In genomic region chr18:77223653-77224052, GRCh38 we compare ENCODE assay signal across 14 cellular contexts. TPM values are rescaled to one million over a fixed set of nuclear protein-coding genes. Genes with fewer than 3 reads are reported as not detected.
DNase-seq lines count a peak whose midpoint lies in the region; ATAC-seq and TF ChIP-seq lines count a peak whose summit lies in the region.
"Had no signal": no experiment of that assay in that cellular context is flagged by ENCODE, and none has a peak within 500 bp of the region (broad histone marks: within the 10 kb centered on the region; RNA-seq: fewer than 3 reads in every experiment).

No MANE protein-coding gene starts in this region.

- H3K4me1 ChIP-seq in Panc1 (ENCODE audit: control insufficient read depth, insufficient read depth, low read length): peaks cover 9% of the 10 kb centered on the region
- no peaks in the 10 kb centered on the region for H3K4me1 ChIP-seq in right lobe of liver
- H3K4me1 ChIP-seq in OCI-LY7 (ENCODE audit: insufficient read depth, low read length, poor library complexity, severe bottlenecking): no peaks in the 10 kb centered on the region
- no peaks in the 10 kb centered on the region for H3K4me1 ChIP-seq in aorta (ENCODE audit: control insufficient read depth in 1 of 2, insufficient read depth in 2 of 2, low read length in 2 of 2)
- H3K4me1 ChIP-seq: colonic mucosa, prostate gland had no signal

- no peaks in the 10 kb centered on the region for H3K79me2 ChIP-seq in OCI-LY7 (ENCODE audit: insufficient read depth, low read depth, low read length)

- no peak overlapping the region for H2AFZ ChIP-seq in OCI-LY7 (ENCODE audit: low read length)

- H3K4me2 ChIP-seq in OCI-LY7 (ENCODE audit: low read length): no peak overlapping the region

- H3K9me2 ChIP-seq in OCI-LY7 (ENCODE audit: insufficient read depth, low read length): no peaks in the 10 kb centered on the region

- ATAC-seq in Panc1 (peak; percentile 73; the same call in 1 of the 2 replicates), right lobe of liver (no peak), aorta (ENCODE audit: low FRiP score) (no peak)

- H3K27ac ChIP-seq in AG04450 (ENCODE audit: low read depth, low read length): no peak overlapping the region
- no peak overlapping the region for H3K27ac ChIP-seq in Panc1 (ENCODE audit: low read length)
- no peak overlapping the region for H3K27ac ChIP-seq in right lobe of liver
- no peak overlapping the region for H3K27ac ChIP-seq in OCI-LY7 (ENCODE audit: low read depth, low read length, poor library complexity, severe bottlenecking)
- H3K27ac ChIP-seq in aorta (ENCODE audit: low read depth in 1 of 2, low read length in 2 of 2): no peak overlapping the region
- H3K27ac ChIP-seq: colonic mucosa, prostate gland had no signal

- no peaks in the 10 kb centered on the region for H4K20me1 ChIP-seq in OCI-LY7 (ENCODE audit: insufficient read depth, low read length)

- whole genome bisulfite sequencing in right lobe of liver (ENCODE audit: insufficient coverage, low coverage, low lambda C conversion rate, missing lambda C conversion rate): 40% methylated on average over 1 of the region's 2 CpGs
- 77 to 86% methylated on average over 2 of the region's 2 CpGs for WGBS in aorta, 2 donors

- DNase-seq in AG04450 (ENCODE audit: low read depth, low spot score) (peak; percentile 8), ELR (ENCODE audit: low read depth) (peak; percentile 83), Panc1 (ENCODE audit: low read depth, low spot score) (no peak), fibroblast of gingiva (ENCODE audit: low read depth) (peak; percentile 45), NCI-H82 (lab: John Stamatoyannopoulos, UW) (no peak), right lobe of liver (no peak), OCI-LY7 (ENCODE audit: low spot score) (no peak), aorta (no peak)
- DNase-seq: activated CD4-positive, alpha-beta T cell treated with anti-CD3 and anti-CD28 coated beads, Interleukin-2, amount 10 ng/mL, durations not matched to agents 7 days and 5 days; CD4-positive, CD25-positive, alpha-beta regulatory T cell; colonic mucosa; foreskin melanocyte; islet precursor cell had no signal

- H3K36me3 ChIP-seq in Panc1 (ENCODE audit: control insufficient read depth, insufficient read depth, low read length) (no peaks in the 10 kb centered on the region), right lobe of liver (no peaks in the 10 kb centered on the region), OCI-LY7 (ENCODE audit: insufficient read depth, low read length) (no peaks in the 10 kb centered on the region), aorta (ENCODE audit: control insufficient read depth in 1 of 2, insufficient read depth in 2 of 2, low read length in 1 of 2) (no peaks in the 10 kb centered on the region)
- H3K36me3 ChIP-seq: colonic mucosa, prostate gland had no signal

- intact Hi-C loops in Panc1 (cut with micrococcal nuclease; ENCODE audit: unreplicated experiment): no loop called here
- intact Hi-C loops in right lobe of liver (cut with DNase I): no loop called here
- intact Hi-C loops in OCI-LY7 (cut with micrococcal nuclease; ENCODE audit: unreplicated experiment): no loop called here
- intact Hi-C loops in aorta (cut with DNase I): no loop called here

- POLR2A ChIA-PET in AG04450 (lab: Yijun Ruan, JAX): interaction anchor here (0.5 to 0.6 kb wide), 3 partner anchors 34 to 512 kb away, joined by 3 to 7 read pairs (median 3); no protein-coding TSS in a partner anchor
- POLR2A ChIA-PET in Panc1 (lab: Charles Lee): no interaction called here
- POLR2A ChIA-PET in OCI-LY7 (lab: Charles Lee): no interaction called here

- TF ChIP-seq CTCF in AG04450 (IDR thresholded peaks at IDR 0.05; ENCODE audit: low read depth, low read length) (no peak), Panc1 (IDR thresholded peaks at IDR 0.05) (no peak), right lobe of liver (IDR thresholded peaks at IDR 0.05) (no peak), OCI-LY7 (conservative IDR thresholded peaks at IDR 0.05; ENCODE audit: low read length) (no peak)

- H3K27me3 ChIP-seq in AG04450 (ENCODE audit: control insufficient read depth, insufficient read depth, low read length): no peaks in the 10 kb centered on the region
- H3K27me3 ChIP-seq in Panc1 (ENCODE audit: control insufficient read depth, insufficient read depth, low read length): peaks cover 8% of the 10 kb centered on the region; the same call in 1 of the 2 replicates
- H3K27me3 ChIP-seq in right lobe of liver: peaks cover 0 to 4% of the 10 kb centered on the region in 2 donors
- H3K27me3 ChIP-seq in aorta (ENCODE audit: control insufficient read depth in 1 of 2, insufficient read depth in 2 of 2, low read length in 1 of 2): peaks cover 0 to 2% of the 10 kb centered on the region in 2 donors
- H3K27me3 ChIP-seq: colonic mucosa had no signal

- BruUV-seq in Panc1 (replicated peaks; lab: Mats Ljungman, UMichigan): no TSS peak
- BruUV-seq in OCI-LY7 (replicated peaks; lab: Mats Ljungman, UMichigan): no TSS peak

- in situ Hi-C loops in Panc1 (cut with HindIII; ENCODE audit: low pct_unique_long_range_greater_than_20kb, low sequenced_read_pairs): no loop called here

- no peak overlapping the region for H3K4me3 ChIP-seq in AG04450 (ENCODE audit: low read depth, low read length)
- H3K4me3 ChIP-seq in Panc1 (ENCODE audit: low read depth in 2 of 2, low read length in 2 of 2): no peak overlapping the region
- no peak overlapping the region for H3K4me3 ChIP-seq in right lobe of liver
- no peak overlapping the region for H3K4me3 ChIP-seq in OCI-LY7 (ENCODE audit: low read depth, low read length, poor library complexity, severe bottlenecking)
- no peak overlapping the region for H3K4me3 ChIP-seq in aorta (ENCODE audit: low read length in 2 of 2)
- H3K4me3 ChIP-seq: colonic mucosa, prostate gland had no signal

- no peak for TF ChIP-seq POLR2A in right lobe of liver (IDR thresholded peaks at IDR 0.05)

- CTCF ChIA-PET in AG04450 (lab: Charles Lee): interaction anchor here (0.9 to 2.6 kb wide), 3 partner anchors 12 to 240 kb away, joined by 3 to 16 read pairs (median 6); no protein-coding TSS in a partner anchor
- CTCF ChIA-PET in Panc1 (lab: Charles Lee): no interaction called here
- CTCF ChIA-PET in OCI-LY7 (lab: Charles Lee; ENCODE audit: unreplicated experiment): no interaction called here

- no peaks in the 10 kb centered on the region for H3K9me3 ChIP-seq in AG04450 (ENCODE audit: control insufficient read depth, insufficient read depth, low read length)
- H3K9me3 ChIP-seq in Panc1 (ENCODE audit: control insufficient read depth, insufficient read depth, low read depth, low read length): no peaks in the 10 kb centered on the region
- H3K9me3 ChIP-seq in right lobe of liver: peaks cover 0 to 4% (median 0%) of the 10 kb centered on the region in 4 donors
- no peaks in the 10 kb centered on the region for H3K9me3 ChIP-seq in OCI-LY7 (ENCODE audit: low read length)
- no peaks in the 10 kb centered on the region for H3K9me3 ChIP-seq in aorta (ENCODE audit: control insufficient read depth, low read length)
- H3K9me3 ChIP-seq: colonic mucosa, prostate gland had no signal

RNA-seq across cellular contexts. Expression of gene GALR1, which starts 26.0 kb away (rescaled TPM):
- polyA plus RNA-seq in AG04450 (2011; rRNA removed) (not detected in 2 replicates), aorta (under 1 TPM in 1 of 2 donors, not detected in 1; under 0.01 TPM)
- not detected in 2 replicates for polyA minus RNA-seq in AG04450 (2011; rRNA and poly(A)+ RNA removed)
- total RNA-seq in Panc1 (2021; ENCODE audit: unreplicated experiment) (not detected), right lobe of liver (under 1 TPM in 1 of 6 experiments, not detected in 5; 0.05 TPM), OCI-LY7 (2022) (not detected in 2 replicates), aorta (under 1 TPM in 1 of 2 donors, not detected in 1; 0.24 TPM)
- polyA plus RNA-seq in Panc1 (2012; ENCODE audit: insufficient read length): not detected
- total RNA-seq in OCI-LY7 (2014; rRNA removed; shearing (Covaris generic)): not detected in 2 replicates
- total RNA-seq: activated CD4-positive, alpha-beta T cell treated with anti-CD3 and anti-CD28 coated beads, Interleukin-2, amount 10 ng/mL, durations not matched to agents 7 days and 5 days; CD4-positive, CD25-positive, alpha-beta regulatory T cell had no signal
- polyA plus RNA-seq: CD4-positive, CD25-positive, alpha-beta regulatory T cell had no signal

Comparison
In these comparisons a context has a peak if more than half of its experiments do, and no peak if none do; other contexts are left out.
1. DNase-seq: peak in AG04450 (single experiment), ELR (single experiment) and fibroblast of gingiva (single experiment); none in Panc1 (single experiment), NCI-H82 (single experiment), right lobe of liver (0 of 3), OCI-LY7 (single experiment) and aorta (0 of 2).